In genomic region chr9:78438765-78439164, GRCh38 we compare ENCODE assay signal across 15 cellular contexts.
DNase-seq lines count a peak whose midpoint lies in the region; ATAC-seq and TF ChIP-seq lines count a peak whose summit lies in the region.
"Had no signal": no experiment of that assay in that cellular context is flagged by ENCODE, and none has a peak within 500 bp of the region (broad histone marks: within the 10 kb centered on the region; RNA-seq: fewer than 3 reads in every experiment).

No MANE protein-coding gene starts in this region.

- ATAC-seq in GM23338 (no peak), GM21717 (IDR thresholded peaks at IDR 0.05; ENCODE audit: unreplicated experiment) (no peak)

- H3K27me3 ChIP-seq in GM23338 (ENCODE audit: insufficient read depth), result no peaks in the 10 kb centered on the region
- no peaks in the 10 kb centered on the region for H3K27me3 ChIP-seq in SJSA1 (replicated peaks)
- no peaks in the 10 kb centered on the region for H3K27me3 ChIP-seq in hepatocyte
- H3K27me3 ChIP-seq in mesenchymal stem cell (ENCODE audit: control insufficient read depth in 1 of 2, insufficient read depth in 1 of 2, low read length in 2 of 2), result peaks cover 0 to 60% of the 10 kb centered on the region in 2 experiments
- H3K27me3 ChIP-seq: ovary, sigmoid colon had no signal

- no peak overlapping the region for H4K91ac ChIP-seq in mesenchymal stem cell (ENCODE audit: low read length)

- no peak overlapping the region for H3K27ac Mint-ChIP-seq in GM23338
- H3K27ac Mint-ChIP-seq: activated CD4-positive, alpha-beta memory T cell treated with anti-CD3 and anti-CD28 coated beads, Interleukin-2, amount 10 ng/mL, durations not matched to agents 7 days and 5 days; activated naive CD4-positive, alpha-beta T cell treated with anti-CD3 and anti-CD28 coated beads, Interleukin-2, amount 10 ng/mL, durations not matched to agents 7 days and 5 days; activated T-cell treated with anti-CD3 and anti-CD28 coated beads, Interleukin-2, amount 50 U/mL, for 24 hours; stimulated activated naive CD8-positive, alpha-beta T cell treated with anti-CD3 and anti-CD28 coated beads, Interleukin-15, amount 100 ng/mL, for 72 hours had no signal

- H3K9me3 ChIP-seq in SJSA1 (replicated peaks), result no peaks in the 10 kb centered on the region
- no peaks in the 10 kb centered on the region for H3K9me3 ChIP-seq in hepatocyte (ENCODE audit: low read depth)
- no peaks in the 10 kb centered on the region for H3K9me3 ChIP-seq in mesenchymal stem cell (ENCODE audit: control insufficient read depth, low read length)
- H3K9me3 ChIP-seq: ovary, sigmoid colon had no signal

- H3K27ac ChIP-seq in GM23338 (ENCODE audit: low read depth), result peak overlapping the region; percentile 22; the same call in 1 of the 2 replicates
- peak overlapping the region; percentile 98 for H3K27ac ChIP-seq in SJSA1
- no peak overlapping the region for H3K27ac ChIP-seq in hepatocyte
- no peak overlapping the region for H3K27ac ChIP-seq in mesenchymal stem cell (ENCODE audit: low read length, poor library complexity, severe bottlenecking)
- H3K27ac ChIP-seq: foreskin keratinocyte, ovary, sigmoid colon had no signal

- H4K20me1 ChIP-seq in GM23338 (replicated peaks; ENCODE audit: insufficient read depth) (no peaks in the 10 kb centered on the region), hepatocyte (ENCODE audit: insufficient read depth, poor library complexity, severe bottlenecking) (no peaks in the 10 kb centered on the region)

- H3K4me2 ChIP-seq in GM23338, result peak overlapping the region; percentile 72
- peak overlapping the region; percentile 71 for H3K4me2 ChIP-seq in hepatocyte
- H3K4me2 ChIP-seq in mesenchymal stem cell (ENCODE audit: low read length, poor library complexity, severe bottlenecking), result no peak overlapping the region

- DNase-seq in GM23338 (ENCODE audit: low spot score) (no peak), SJSA1 (ENCODE audit: low read depth in 1 of 2, low spot score in 2 of 2) (peak; percentile 71 to 88), hepatocyte (ENCODE audit: low spot score) (no peak), retina (peak; percentile 62), NCI-H1694 treated with DMSO at 0.1 percent for 48 hours (lab: John Stamatoyannopoulos, UW) (no peak), mesenchymal stem cell (no peak)
- DNase-seq: cortex of kidney had no signal

- H3F3A ChIP-seq in GM23338 (replicated peaks; ENCODE audit: low read depth), result no peaks in the 10 kb centered on the region

- H3K4me1 Mint-ChIP-seq in GM23338, result peaks cover 34% of the 10 kb centered on the region
- H3K4me1 Mint-ChIP-seq: stimulated activated naive CD8-positive, alpha-beta T cell treated with anti-CD3 and anti-CD28 coated beads, Interleukin-15, amount 100 ng/mL, for 72 hours had no signal

- no peaks in the 10 kb centered on the region for H3K9me2 ChIP-seq in GM23338 (ENCODE audit: insufficient read depth)
- H3K9me2 ChIP-seq in hepatocyte (replicated peaks; ENCODE audit: insufficient read depth), result no peaks in the 10 kb centered on the region

- no peak overlapping the region for H3K9ac ChIP-seq in mesenchymal stem cell (ENCODE audit: low read length)

- no peak overlapping the region for H2AK5ac ChIP-seq in mesenchymal stem cell (ENCODE audit: low read length, severe bottlenecking)

- H2AFZ ChIP-seq in GM23338, result no peak overlapping the region
- no peak overlapping the region for H2AFZ ChIP-seq in hepatocyte
- no peak overlapping the region for H2AFZ ChIP-seq in mesenchymal stem cell (ENCODE audit: low read depth, low read length)

- no peak overlapping the region for H2BK15ac ChIP-seq in mesenchymal stem cell (ENCODE audit: low read depth, poor library complexity, severe bottlenecking)

- H3K23ac ChIP-seq in mesenchymal stem cell (ENCODE audit: low read length in 2 of 2), result no peak overlapping the region

- TF ChIP-seq CTCF in GM23338 (conservative IDR thresholded peaks at IDR 0.05; ENCODE audit: low read depth in 2 of 2), result no peak
- TF ChIP-seq CTCF in hepatocyte (IDR thresholded peaks at IDR 0.05; ENCODE audit: poor library complexity), result no peak

- H3K4ac ChIP-seq in mesenchymal stem cell (ENCODE audit: low read depth in 1 of 2, low read length in 2 of 2), result no peak overlapping the region

- 48% methylated on average over 9 of the region's 9 CpGs for WGBS in hepatocyte (ENCODE audit: low lambda C conversion rate, missing lambda C conversion rate)
- 69% methylated on average over 7 of the region's 9 CpGs for WGBS in mesenchymal stem cell

- H2BK5ac ChIP-seq in mesenchymal stem cell (ENCODE audit: low read depth, low read length, poor library complexity, severe bottlenecking), result no peak overlapping the region

- no peaks in the 10 kb centered on the region for H3K79me2 ChIP-seq in GM23338 (replicated peaks; ENCODE audit: insufficient read depth)
- no peaks in the 10 kb centered on the region for H3K79me2 ChIP-seq in hepatocyte

- H3K36me3 Mint-ChIP-seq in GM23338 (ENCODE audit: low read depth), result peaks cover 16% of the 10 kb centered on the region
- H3K36me3 Mint-ChIP-seq: activated naive CD4-positive, alpha-beta T cell treated with anti-CD3 and anti-CD28 coated beads, Interleukin-2, amount 10 ng/mL, durations not matched to agents 7 days and 5 days had no signal

- no peaks in the 10 kb centered on the region for H3K79me1 ChIP-seq in mesenchymal stem cell (replicated peaks; ENCODE audit: low read length, poor library complexity, severe bottlenecking)

- H3K4me3 ChIP-seq in GM23338, result no peak overlapping the region; the same call in 1 of the 2 replicates
- peak overlapping the region; percentile 28 for H3K4me3 ChIP-seq in SJSA1
- no peak overlapping the region for H3K4me3 ChIP-seq in hepatocyte
- peak overlapping the region in 1 of 2 experiments; percentile 3 for H3K4me3 ChIP-seq in mesenchymal stem cell (ENCODE audit: insufficient read depth in 1 of 2, low read depth in 1 of 2, low read length in 2 of 2)
- H3K4me3 ChIP-seq: ovary had no signal

- H2BK120ac ChIP-seq in mesenchymal stem cell (ENCODE audit: low read depth, low read length), result no peak overlapping the region

- no peak overlapping the region for H3K18ac ChIP-seq in mesenchymal stem cell (ENCODE audit: low read depth in 1 of 2, low read length in 2 of 2)

- H4K8ac ChIP-seq in mesenchymal stem cell (ENCODE audit: low read length), result no peak overlapping the region

- H3K4me1 ChIP-seq in GM23338 (ENCODE audit: insufficient read depth), result peaks cover 31% of the 10 kb centered on the region
- H3K4me1 ChIP-seq in SJSA1 (replicated peaks), result peaks cover 43% of the 10 kb centered on the region
- peaks cover 5% of the 10 kb centered on the region for H3K4me1 ChIP-seq in hepatocyte (ENCODE audit: insufficient read depth)
- peaks cover 2% of the 10 kb centered on the region for H3K4me1 ChIP-seq in mesenchymal stem cell (ENCODE audit: control insufficient read depth, insufficient read depth, low read depth, low read length)
- H3K4me1 ChIP-seq: foreskin keratinocyte had no signal

- H3K36me3 ChIP-seq in GM23338 (ENCODE audit: insufficient read depth) (peaks cover 6% of the 10 kb centered on the region; the same call in 1 of the 2 replicates), SJSA1 (no peaks in the 10 kb centered on the region), hepatocyte (replicated peaks; ENCODE audit: insufficient read depth, low read depth) (no peaks in the 10 kb centered on the region), mesenchymal stem cell (ENCODE audit: control insufficient read depth in 1 of 2, insufficient read depth in 2 of 2, low read depth in 1 of 2, low read length in 2 of 2) (no peaks in the 10 kb centered on the region)
- H3K36me3 ChIP-seq: ovary, sigmoid colon had no signal

- H3K9me3 Mint-ChIP-seq in GM23338, result peaks cover 11% of the 10 kb centered on the region; the same call in 2 of the 3 replicates
- H3K9me3 Mint-ChIP-seq: activated CD4-positive, alpha-beta memory T cell treated with anti-CD3 and anti-CD28 coated beads, Interleukin-2, amount 10 ng/mL, durations not matched to agents 7 days and 5 days; activated naive CD4-positive, alpha-beta T cell treated with anti-CD3 and anti-CD28 coated beads, Interleukin-2, amount 10 ng/mL, durations not matched to agents 7 days and 5 days; activated T-cell treated with anti-CD3 and anti-CD28 coated beads, Interleukin-2, amount 50 U/mL, for 24 hours; stimulated activated naive CD8-positive, alpha-beta T cell treated with anti-CD3 and anti-CD28 coated beads, Interleukin-15, amount 100 ng/mL, for 72 hours had no signal

- H2BK12ac ChIP-seq in mesenchymal stem cell (ENCODE audit: low read length in 2 of 2), result no peak overlapping the region

- H3K4me3 Mint-ChIP-seq in GM23338, result no peak overlapping the region
- H3K4me3 Mint-ChIP-seq: activated CD4-positive, alpha-beta memory T cell treated with anti-CD3 and anti-CD28 coated beads, Interleukin-2, amount 10 ng/mL, durations not matched to agents 7 days and 5 days; activated naive CD4-positive, alpha-beta T cell treated with anti-CD3 and anti-CD28 coated beads, Interleukin-2, amount 10 ng/mL, durations not matched to agents 7 days and 5 days; activated T-cell treated with anti-CD3 and anti-CD28 coated beads, Interleukin-2, amount 50 U/mL, for 24 hours; stimulated activated naive CD8-positive, alpha-beta T cell treated with anti-CD3 and anti-CD28 coated beads, Interleukin-15, amount 100 ng/mL, for 72 hours had no signal

- no peak overlapping the region for H3K14ac ChIP-seq in mesenchymal stem cell (ENCODE audit: low read length in 2 of 2)

- peaks cover 4% of the 10 kb centered on the region for H3K27me3 Mint-ChIP-seq in GM23338 (ENCODE audit: insufficient read depth, low read depth, poor library complexity)

TF ChIP-seq in GM23338, 12 proteins besides CTCF, POLR2A, EP300 and RAD21 (continues in another document):
- no peak for TF ChIP-seq CREB1 (CRISPR knock-in tag; IDR thresholded peaks at IDR 0.05; ENCODE audit: low read depth)
- no peak for TF ChIP-seq JUNB (IDR thresholded peaks at IDR 0.05; ENCODE audit: unreplicated experiment)
- TF ChIP-seq EZH2 (IDR thresholded peaks at IDR 0.05; ENCODE audit: low read depth, unreplicated experiment), result no peak
- no peak for TF ChIP-seq EZH2phosphoT487 (IDR thresholded peaks at IDR 0.05; ENCODE audit: unreplicated experiment)
- no peak for TF ChIP-seq POLR2AphosphoS5 (IDR thresholded peaks at IDR 0.05; ENCODE audit: low read depth)
- no peak for TF ChIP-seq ZNF331 (CRISPR knock-in tag; IDR thresholded peaks at IDR 0.05; ENCODE audit: low read depth)
- TF ChIP-seq, protein P1, sequence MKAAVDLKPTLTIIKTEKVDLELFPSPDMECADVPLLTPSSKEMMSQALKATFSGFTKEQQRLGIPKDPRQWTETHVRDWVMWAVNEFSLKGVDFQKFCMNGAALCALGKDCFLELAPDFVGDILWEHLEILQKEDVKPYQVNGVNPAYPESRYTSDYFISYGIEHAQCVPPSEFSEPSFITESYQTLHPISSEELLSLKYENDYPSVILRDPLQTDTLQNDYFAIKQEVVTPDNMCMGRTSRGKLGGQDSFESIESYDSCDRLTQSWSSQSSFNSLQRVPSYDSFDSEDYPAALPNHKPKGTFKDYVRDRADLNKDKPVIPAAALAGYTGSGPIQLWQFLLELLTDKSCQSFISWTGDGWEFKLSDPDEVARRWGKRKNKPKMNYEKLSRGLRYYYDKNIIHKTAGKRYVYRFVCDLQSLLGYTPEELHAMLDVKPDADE (IDR thresholded peaks at IDR 0.05), result no peak

Comparison
In these comparisons a context has a peak if more than half of its experiments do, and no peak if none do; other contexts are left out.
1. DNase-seq: peak in SJSA1 (2 of 2) and retina (single experiment); none in GM23338 (single experiment), hepatocyte (single experiment), NCI-H1694 treated with DMSO at 0.1 percent for 48 hours (single experiment) and mesenchymal stem cell (single experiment).
2. H3K27ac ChIP-seq: peak in GM23338 (single experiment) and SJSA1 (single experiment); none in hepatocyte (single experiment) and mesenchymal stem cell (single experiment).